ENCODE assay signal across 13 cellular contexts in genomic region chr12:71900091-71900490, GRCh38. TPM values are rescaled to one million over a fixed set of nuclear protein-coding genes. Genes with fewer than 3 reads are reported as not detected.
A peak's percentile ranks its signal among the peaks of the same experiment; 100 is the strongest.
DNase-seq lines count a peak whose midpoint lies in the region; ATAC-seq and TF ChIP-seq lines count a peak whose summit lies in the region.
"Had no signal": no experiment of that assay in that cellular context is flagged by ENCODE, and none has a peak within 500 bp of the region (broad histone marks: within the 10 kb centered on the region; RNA-seq: fewer than 3 reads in every experiment).

No MANE protein-coding gene starts in this region.

- H3K9me3 ChIP-seq in IMR-90 (ENCODE audit: control insufficient read depth, insufficient read depth, low read length) (no peaks in the 10 kb centered on the region), mammary epithelial cell (replicated peaks; ENCODE audit: insufficient read depth, low read length) (no peaks in the 10 kb centered on the region), upper lobe of left lung (no peaks in the 10 kb centered on the region)

- no peak overlapping the region for H3K18ac ChIP-seq in IMR-90 (ENCODE audit: low read depth, low read length)

- no peaks in the 10 kb centered on the region for H3K9me1 ChIP-seq in IMR-90 (ENCODE audit: insufficient read depth, low read length)

- TF ChIP-seq POLR2A in IMR-90 (IDR thresholded peaks at IDR 0.05; ENCODE audit: low read depth, low read length) (no peak), upper lobe of left lung (IDR thresholded peaks at IDR 0.05) (no peak)

- TF ChIP-seq EP300 in upper lobe of left lung (IDR thresholded peaks at IDR 0.05) = no peak

- H3K27ac Mint-ChIP-seq in CD14-positive monocyte = no peak overlapping the region
- H3K27ac Mint-ChIP-seq: nephron had no signal

- H3K36me3 ChIP-seq in IMR-90 (ENCODE audit: control insufficient read depth, insufficient read depth, low read length) = peaks cover 2% of the 10 kb centered on the region; the same call in 1 of the 2 replicates
- peaks cover 12% of the 10 kb centered on the region for H3K36me3 ChIP-seq in mammary epithelial cell (ENCODE audit: insufficient read depth, low read length)
- peaks cover 14 to 89% (median 20%) of the 10 kb centered on the region in 4 donors for H3K36me3 ChIP-seq in upper lobe of left lung

- no peak overlapping the region for H4K8ac ChIP-seq in IMR-90 (ENCODE audit: low read depth in 2 of 2, low read length in 2 of 2)

- H2AK5ac ChIP-seq in IMR-90 (ENCODE audit: low read depth, low read length) = no peak overlapping the region

- no peak overlapping the region for H3K9ac ChIP-seq in IMR-90 (ENCODE audit: low read depth, low read length)
- no peak overlapping the region for H3K9ac ChIP-seq in mammary epithelial cell (ENCODE audit: insufficient read depth, low read length)

- H2AFZ ChIP-seq in IMR-90 (replicated peaks; ENCODE audit: low read length, poor library complexity) (no peak overlapping the region), mammary epithelial cell (ENCODE audit: low read depth, low read length) (no peak overlapping the region)

- ATAC-seq in IMR-90 (ENCODE audit: low read depth) (peak; percentile 76), upper lobe of left lung (ENCODE audit: low FRiP score in 2 of 2) (no peak), GM21423 (IDR thresholded peaks at IDR 0.05; ENCODE audit: unreplicated experiment) (no peak)

- no peak overlapping the region for H2BK120ac ChIP-seq in IMR-90 (ENCODE audit: low read depth, low read length)

- POLR2A ChIA-PET in IMR-90 (lab: Charles Lee; ENCODE audit: unreplicated experiment) = no interaction called here

- in situ Hi-C loops in Caki2 (cut with HindIII; ENCODE audit: low pct_unique_long_range_greater_than_20kb, low sequenced_read_pairs) = no loop called here
- in situ Hi-C loops in IMR-90 (cut with MboI; ENCODE audit: low sequenced_read_pairs) = no loop called here
- in situ Hi-C loops in mammary epithelial cell (cut with MboI; ENCODE audit: low sequenced_read_pairs in 2 of 2) = no loop called here

- no peak overlapping the region for H2AK9ac ChIP-seq in IMR-90 (replicated peaks; ENCODE audit: low read depth, low read length, poor library complexity)

- H4K5ac ChIP-seq in IMR-90 (ENCODE audit: low read depth, low read length) = no peak overlapping the region; the same call in 1 of the 2 replicates

- WGBS in IMR-90 (ENCODE audit: extremely low coverage in 2 of 2, insufficient read length in 1 of 2), 2 experiments = no CpG with 5 or more reads among the region's 2 CpGs
- WGBS in mammary epithelial cell (ENCODE audit: low coverage, missing lambda C conversion rate) = 85% methylated on average over 2 of the region's 2 CpGs
- 93 to 98% methylated on average over 2 of the region's 2 CpGs for WGBS in upper lobe of left lung, 2 donors

- peak; percentile 42 for TF ChIP-seq CTCF in IMR-90 (conservative IDR thresholded peaks at IDR 0.05; ENCODE audit: low read depth, low read length)
- TF ChIP-seq CTCF in mammary epithelial cell (conservative IDR thresholded peaks at IDR 0.05 in 1 of 2, IDR thresholded peaks at IDR 0.05 in 1 of 2; ENCODE audit: extremely low read depth in 1 of 2, insufficient read depth in 1 of 2, low read depth in 1 of 2, low read length in 2 of 2) = peak in 1 of 2 donors; percentile 35
- TF ChIP-seq CTCF in CD14-positive monocyte (IDR thresholded peaks at IDR 0.05) = no peak
- TF ChIP-seq CTCF in upper lobe of left lung (IDR thresholded peaks at IDR 0.05) = no peak

- H3K27ac ChIP-seq in IMR-90 (ENCODE audit: insufficient read depth, low read length) (no peak overlapping the region), mammary epithelial cell (ENCODE audit: insufficient read depth, low read depth, low read length) (no peak overlapping the region), upper lobe of left lung (no peak overlapping the region)

- no peak overlapping the region for H2BK20ac ChIP-seq in IMR-90 (ENCODE audit: low read depth, low read length)

- H3K14ac ChIP-seq in IMR-90 (replicated peaks; ENCODE audit: low read depth, low read length) = no peak overlapping the region

- peaks cover 8% of the 10 kb centered on the region for H3K4me1 Mint-ChIP-seq in CD14-positive monocyte
- H3K4me1 Mint-ChIP-seq: nephron had no signal

- BruUV-seq in IMR-90 (replicated peaks; lab: Mats Ljungman, UMichigan) (no TSS peak), mammary epithelial cell (replicated peaks; lab: Mats Ljungman, UMichigan) (no TSS peak)

- no peaks in the 10 kb centered on the region for H3K79me1 ChIP-seq in IMR-90 (ENCODE audit: low read depth in 1 of 2, low read length in 2 of 2)

- dilution Hi-C loops in IMR-90 (cut with HindIII; ENCODE audit: low sequenced_read_pairs, unreplicated experiment) = no loop called here
- dilution Hi-C loops in mammary epithelial cell (cut with HindIII; ENCODE audit: low sequenced_read_pairs) = no loop called here

- H3K27me3 ChIP-seq in IMR-90 (ENCODE audit: control insufficient read depth, insufficient read depth, low read length) (no peaks in the 10 kb centered on the region), mammary epithelial cell (ENCODE audit: insufficient read depth, low read length) (no peaks in the 10 kb centered on the region), upper lobe of left lung (no peaks in the 10 kb centered on the region)

- H4K20me1 ChIP-seq in IMR-90 (ENCODE audit: insufficient read depth, low read length) = no peaks in the 10 kb centered on the region
- no peaks in the 10 kb centered on the region for H4K20me1 ChIP-seq in mammary epithelial cell (ENCODE audit: insufficient read depth, low read length)

- H3K4me2 ChIP-seq in IMR-90 (ENCODE audit: low read depth, low read length) = peak overlapping the region; percentile 54; the same call in 1 of the 2 replicates
- no peak overlapping the region for H3K4me2 ChIP-seq in mammary epithelial cell (ENCODE audit: insufficient read depth, low read depth, low read length)

- CTCF ChIA-PET in IMR-90 (lab: Yijun Ruan, JAX) = no interaction called here
- CTCF ChIA-PET in mammary epithelial cell (lab: Charles Lee; ENCODE audit: low non-redundant PET) = no interaction called here

- H4K91ac ChIP-seq in IMR-90 (ENCODE audit: insufficient read depth, low read depth, low read length) = no peak overlapping the region

- no peaks in the 10 kb centered on the region for H3K9me3 Mint-ChIP-seq in CD14-positive monocyte
- H3K9me3 Mint-ChIP-seq: nephron had no signal

- H3K79me2 ChIP-seq in mammary epithelial cell (ENCODE audit: insufficient read depth, low read length) = no peaks in the 10 kb centered on the region

- H3K27me3 Mint-ChIP-seq in CD14-positive monocyte (ENCODE audit: low read depth in 3 of 3) = no peaks in the 10 kb centered on the region

- no peak overlapping the region for H3K23ac ChIP-seq in IMR-90 (ENCODE audit: low read depth, low read length)

- no peak overlapping the region for H3K4ac ChIP-seq in IMR-90 (ENCODE audit: low read depth, low read length)

- DNase-seq in Caki2 (ENCODE audit: low read depth) = peak; percentile 7
- peak; percentile 20 for DNase-seq in IMR-90
- peak; percentile 6 for DNase-seq in mammary epithelial cell
- DNase-seq in lung microvascular endothelial cell (ENCODE audit: low read depth in 2 of 2) = peak; percentile 29 to 55
- DNase-seq in medulla oblongata (ENCODE audit: extremely low spot score) = no peak
- no peak for DNase-seq in CD14-positive monocyte (ENCODE audit: low spot score)
- DNase-seq in upper lobe of left lung = no peak
- DNase-seq: cerebellar nuclear complex; NCI-H510A treated with DMSO at 0.1 percent for 48 hours; stimulated activated CD4-positive, alpha-beta T cell treated with anti-CD3 and anti-CD28 coated beads, Interleukin-2, amount 100 ng/mL, for 24 hours had no signal

- H3K4me3 Mint-ChIP-seq in CD14-positive monocyte = no peak overlapping the region
- H3K4me3 Mint-ChIP-seq: nephron had no signal

- peaks cover 57 to 64% of the 10 kb centered on the region in 2 donors for H3K36me3 Mint-ChIP-seq in CD14-positive monocyte

- H2BK15ac ChIP-seq in IMR-90 (ENCODE audit: low read depth, low read length) = no peak overlapping the region

- no peak overlapping the region for H2BK5ac ChIP-seq in IMR-90 (ENCODE audit: low read depth, low read length, poor library complexity, severe bottlenecking)

- H3K4me3 ChIP-seq in IMR-90 (ENCODE audit: insufficient read depth, low read depth, low read length) (no peak overlapping the region), mammary epithelial cell (replicated peaks in 1 of 3; ENCODE audit: insufficient read depth in 1 of 3, low read depth in 2 of 3, low read length in 3 of 3) (no peak overlapping the region), upper lobe of left lung (no peak overlapping the region)

- peaks cover 6% of the 10 kb centered on the region; the same call in 1 of the 2 replicates for H3K4me1 ChIP-seq in IMR-90 (ENCODE audit: control insufficient read depth, insufficient read depth, low read length)
- H3K4me1 ChIP-seq in mammary epithelial cell (ENCODE audit: insufficient read depth, low read length) = no peaks in the 10 kb centered on the region
- H3K4me1 ChIP-seq in upper lobe of left lung = no peaks in the 10 kb centered on the region

- H3K56ac ChIP-seq in IMR-90 (ENCODE audit: extremely low read depth, insufficient read depth, low read length) = no peak overlapping the region

- intact Hi-C loops in IMR-90 (cut with micrococcal nuclease) (loop anchor here (2.0 kb wide), 2 partner anchors 59 to 119 kb away; no protein-coding TSS in a partner anchor), mammary epithelial cell (cut with micrococcal nuclease) (loop anchor here (1.0 kb wide), 1 partner anchor 120 kb away; no protein-coding TSS in a partner anchor), CD14-positive monocyte (cut with micrococcal nuclease) (no loop called here)

- TF ChIP-seq RAD21 in IMR-90 (IDR thresholded peaks at IDR 0.05; ENCODE audit: low read length) = peak; percentile 43

TF ChIP-seq in IMR-90, 13 proteins besides CTCF, POLR2A, EP300 and RAD21:
- TF ChIP-seq RCOR1 (IDR thresholded peaks at IDR 0.05; ENCODE audit: insufficient replicate concordance, low read length) (no peak), NFE2L2 (IDR thresholded peaks at IDR 0.05; ENCODE audit: low read depth, low read length) (no peak), BHLHE40 (IDR thresholded peaks at IDR 0.05; ENCODE audit: low read depth, low read length) (no peak), SMC3 (IDR thresholded peaks at IDR 0.05; ENCODE audit: low read depth, low read length) (peak; percentile 39)

RNA-seq across cellular contexts. Expression of gene TPH2, which starts 38.6 kb away (rescaled TPM):
- total RNA-seq in Caki2 (2014; rRNA removed; shearing (Covaris generic); ENCODE audit: low replicate concordance) = not detected in 2 replicates
- total RNA-seq in IMR-90 (2012; rRNA removed) (not detected in 2 replicates), mammary epithelial cell (not detected), lung microvascular endothelial cell (not detected in 2 replicates), upper lobe of left lung (under 1 TPM in 1 of 6 donors, not detected in 5; 0.61 TPM)
- polyA plus RNA-seq in IMR-90 (2012; rRNA removed) (not detected in 2 replicates), mammary epithelial cell (not detected), CD14-positive monocyte (not detected)
- not detected in 2 replicates for polyA plus RNA-seq in IMR-90 (2012; cell fraction: cytosol; rRNA removed)
- polyA plus RNA-seq in IMR-90 (2012; cell fraction: nucleus; rRNA removed; ENCODE audit: low replicate concordance) = not detected in 2 replicates
- polyA minus RNA-seq in mammary epithelial cell = not detected
- total RNA-seq: T-helper 2 cell treated with Interferon-gamma antibody and Interleukin-4, amounts not matched to agents 100 ng/mL and 5 ng/mL, for 36 hours had no signal

Comparison
In these comparisons a context has a peak if more than half of its experiments do, and no peak if none do; other contexts are left out.
1. DNase-seq: peak in Caki2 (single experiment), IMR-90 (single experiment), mammary epithelial cell (single experiment) and lung microvascular endothelial cell (2 of 2); none in medulla oblongata (single experiment), CD14-positive monocyte (single experiment) and upper lobe of left lung (0 of 2).
2. intact Hi-C loops: an anchor here in IMR-90 (2.0 kb wide) and mammary epithelial cell (1.0 kb wide); none called in CD14-positive monocyte.